9 cellular contexts compared by ENCODE assay signal in the genomic region with DNA sequence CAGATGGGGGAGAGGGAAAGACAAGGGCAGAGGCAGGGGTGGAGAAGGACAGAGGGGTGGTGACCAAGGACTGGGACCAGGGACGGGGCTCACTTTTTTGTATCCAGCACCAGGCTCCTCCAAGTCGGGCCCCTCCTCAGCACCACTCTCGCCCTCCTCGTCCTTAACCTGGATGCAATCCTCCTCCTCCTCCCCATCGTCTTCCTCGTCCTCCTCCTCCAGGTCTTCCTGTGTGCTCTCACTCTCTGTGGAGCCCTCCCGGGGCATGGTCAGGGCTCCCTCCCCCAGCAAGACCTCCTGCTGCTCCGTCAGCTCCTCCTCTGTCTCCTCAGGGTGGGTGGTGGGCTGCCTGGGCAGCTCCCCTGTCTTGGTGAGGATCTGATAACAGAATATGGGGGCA. TPM values are rescaled to one million over a fixed set of nuclear protein-coding genes. Genes with fewer than 3 reads are reported as not detected.
DNase-seq lines count a peak whose midpoint lies in the region; ATAC-seq and TF ChIP-seq lines count a peak whose summit lies in the region.
"Had no signal": no experiment of that assay in that cellular context is flagged by ENCODE, and none has a peak within 500 bp of the region (broad histone marks: within the 10 kb centered on the region; RNA-seq: fewer than 3 reads in every experiment).

No MANE protein-coding gene starts in this region.

- H3K27me3 ChIP-seq in HCT116 (ENCODE audit: insufficient read depth, low read length) = no peaks in the 10 kb centered on the region
- H3K27me3 ChIP-seq: neutrophil had no signal

- no peak for ATAC-seq in HCT116

- peak overlapping the region; percentile 96 for H3K27ac Mint-ChIP-seq in neural crest cell (ENCODE audit: unreplicated experiment)

- no TSS peak for BruUV-seq in HCT116 (replicated peaks; lab: Mats Ljungman, UMichigan)

- TF ChIP-seq CTCF in HCT116 (IDR thresholded peaks at IDR 0.05 in 2 of 3, conservative IDR thresholded peaks at IDR 0.05 in 1 of 3; ENCODE audit: borderline replicate concordance in 1 of 3, insufficient read depth in 1 of 3, low read depth in 2 of 3, low read length in 2 of 3) (no peak), neural crest cell (conservative IDR thresholded peaks at IDR 0.05) (no peak)

- TF ChIP-seq POLR2A in HCT116 (IDR thresholded peaks at IDR 0.05; ENCODE audit: borderline replicate concordance, extremely low read depth, insufficient read depth, insufficient read length) = no peak

- no peaks in the 10 kb centered on the region for H4K20me1 ChIP-seq in HCT116 (ENCODE audit: insufficient read depth)

- no peaks in the 10 kb centered on the region for H3K27me3 Mint-ChIP-seq in neural crest cell (ENCODE audit: low read depth)

- no peaks in the 10 kb centered on the region for H3K9me2 ChIP-seq in HCT116 (ENCODE audit: insufficient read depth)

- intact Hi-C loops in HCT116 (cut with micrococcal nuclease) = no loop called here

- no peaks in the 10 kb centered on the region for H3K79me2 ChIP-seq in HCT116 (ENCODE audit: insufficient read depth, low read length)

- no peaks in the 10 kb centered on the region for H3K9me3 Mint-ChIP-seq in neural crest cell

- no peak overlapping the region for H2AFZ ChIP-seq in HCT116 (ENCODE audit: low read depth, low read length, poor library complexity, severe bottlenecking)

- H3K36me3 ChIP-seq in HCT116 (ENCODE audit: control insufficient read depth in 1 of 2, insufficient read depth in 2 of 2, low read length in 2 of 2) = peaks cover 0 to 4% of the 10 kb centered on the region in 2 experiments; a peak in 1 of 4 replicates

- H3K27ac ChIP-seq in HCT116 (ENCODE audit: low read depth, low read length) = peak overlapping the region; percentile 46
- H3K27ac ChIP-seq in angular gyrus (ENCODE audit: low read depth, low read length) = peak overlapping the region; percentile 0
- H3K27ac ChIP-seq: neutrophil had no signal

- H3K9ac ChIP-seq in HCT116 (ENCODE audit: low read length) = peak overlapping the region; percentile 48; the same call in 1 of the 2 replicates

- TF ChIP-seq RAD21 in HCT116 (IDR thresholded peaks at IDR 0.05; ENCODE audit: low read depth) = no peak

- H3K36me3 Mint-ChIP-seq in neural crest cell (ENCODE audit: low read depth) = peaks cover 3% of the 10 kb centered on the region

- DNase-seq in HCT116 (ENCODE audit: low read depth, low spot score) (no peak), neural crest cell (ENCODE audit: low read depth, low spot score) (no peak), NCI-H345 (lab: John Stamatoyannopoulos, UW) (no peak), GF-D8 (lab: John Stamatoyannopoulos, UW) (no peak), T-helper 9 cell (no peak)
- DNase-seq: Karpas-422; NK-92 treated with Interleukin-12 subunit alpha and Interleukin-12 subunit beta, amount 100 ng/mL, for 24 hours had no signal

- POLR2A ChIA-PET in HCT116 (lab: Charles Lee) = interaction anchor here (1.0 to 1.3 kb wide), 3 partner anchors 9 to 51 kb away, joined by 3 read pairs; no protein-coding TSS in a partner anchor

- peaks cover 42% of the 10 kb centered on the region for H3K4me1 Mint-ChIP-seq in neural crest cell

- RAD21 ChIA-PET in HCT116 (lab: Charles Lee; ENCODE audit: low non-redundant PET in 1 of 2, low total read pairs in 2 of 2, uncharacterized antibody in 2 of 2, unreplicated experiment in 2 of 2) = interaction anchor here in 1 of 2 experiments (0.6 kb wide), 1 partner anchor 14 kb away, joined by 4 read pairs; no protein-coding TSS in a partner anchor

- H3K4me2 ChIP-seq in HCT116 (ENCODE audit: low read length) = peak overlapping the region; percentile 77

- H3K4me3 ChIP-seq in HCT116 (replicated peaks in 1 of 2; ENCODE audit: low read depth in 1 of 2, low read length in 2 of 2) = peak overlapping the region in 1 of 2 experiments; percentile 33; a peak in 1 of 4 replicates

- H3K4me1 ChIP-seq in HCT116 (ENCODE audit: control insufficient read depth in 1 of 2, insufficient read depth in 2 of 2, low read length in 2 of 2) = peaks cover 25 to 52% of the 10 kb centered on the region in 2 experiments

- CTCF ChIA-PET in HCT116 (lab: Charles Lee) = interaction anchor here (0.6 to 0.9 kb wide), 3 partner anchors 11 to 469 kb away, joined by 3 read pairs; no protein-coding TSS in a partner anchor

- no peaks in the 10 kb centered on the region for H3K9me3 ChIP-seq in HCT116 (ENCODE audit: control insufficient read depth in 1 of 2, insufficient read depth in 1 of 2, low read depth in 1 of 2, low read length in 2 of 2)
- H3K9me3 ChIP-seq: neutrophil had no signal

- H3K4me3 Mint-ChIP-seq in neural crest cell = peak overlapping the region; percentile 70

TF ChIP-seq in HCT116, 20 proteins besides CTCF, POLR2A, EP300 and RAD21:
- TF ChIP-seq JUND (IDR thresholded peaks at IDR 0.05) (no peak), SRF (IDR thresholded peaks at IDR 0.05; ENCODE audit: low read depth) (no peak), ELF1 (IDR thresholded peaks at IDR 0.05; ENCODE audit: borderline replicate concordance, low read depth) (no peak), EZH2phosphoT487 (IDR thresholded peaks at IDR 0.05; ENCODE audit: borderline replicate concordance) (no peak), CEBPB (IDR thresholded peaks at IDR 0.05; ENCODE audit: low read depth) (no peak), CBX3 (IDR thresholded peaks at IDR 0.05; ENCODE audit: low read depth) (no peak), SIN3A (IDR thresholded peaks at IDR 0.05; ENCODE audit: low read depth) (no peak), YY1 (IDR thresholded peaks at IDR 0.05; ENCODE audit: extremely low read depth, insufficient replicate concordance, low read depth, low read length) (no peak), TCF7L2 (IDR thresholded peaks at IDR 0.05; ENCODE audit: borderline replicate concordance, extremely low read depth, insufficient read depth, insufficient read length) (no peak), EGR1 (IDR thresholded peaks at IDR 0.05; ENCODE audit: low read depth) (no peak), ZNF274 (IDR thresholded peaks at IDR 0.05; ENCODE audit: low read depth, low read length) (no peak), FOSL1 (IDR thresholded peaks at IDR 0.05; ENCODE audit: low read depth) (no peak)
- TF ChIP-seq, protein P1, sequence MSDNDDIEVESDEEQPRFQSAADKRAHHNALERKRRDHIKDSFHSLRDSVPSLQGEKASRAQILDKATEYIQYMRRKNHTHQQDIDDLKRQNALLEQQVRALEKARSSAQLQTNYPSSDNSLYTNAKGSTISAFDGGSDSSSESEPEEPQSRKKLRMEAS (IDR thresholded peaks at IDR 0.05) = no peak
- TF ChIP-seq, protein P2, sequence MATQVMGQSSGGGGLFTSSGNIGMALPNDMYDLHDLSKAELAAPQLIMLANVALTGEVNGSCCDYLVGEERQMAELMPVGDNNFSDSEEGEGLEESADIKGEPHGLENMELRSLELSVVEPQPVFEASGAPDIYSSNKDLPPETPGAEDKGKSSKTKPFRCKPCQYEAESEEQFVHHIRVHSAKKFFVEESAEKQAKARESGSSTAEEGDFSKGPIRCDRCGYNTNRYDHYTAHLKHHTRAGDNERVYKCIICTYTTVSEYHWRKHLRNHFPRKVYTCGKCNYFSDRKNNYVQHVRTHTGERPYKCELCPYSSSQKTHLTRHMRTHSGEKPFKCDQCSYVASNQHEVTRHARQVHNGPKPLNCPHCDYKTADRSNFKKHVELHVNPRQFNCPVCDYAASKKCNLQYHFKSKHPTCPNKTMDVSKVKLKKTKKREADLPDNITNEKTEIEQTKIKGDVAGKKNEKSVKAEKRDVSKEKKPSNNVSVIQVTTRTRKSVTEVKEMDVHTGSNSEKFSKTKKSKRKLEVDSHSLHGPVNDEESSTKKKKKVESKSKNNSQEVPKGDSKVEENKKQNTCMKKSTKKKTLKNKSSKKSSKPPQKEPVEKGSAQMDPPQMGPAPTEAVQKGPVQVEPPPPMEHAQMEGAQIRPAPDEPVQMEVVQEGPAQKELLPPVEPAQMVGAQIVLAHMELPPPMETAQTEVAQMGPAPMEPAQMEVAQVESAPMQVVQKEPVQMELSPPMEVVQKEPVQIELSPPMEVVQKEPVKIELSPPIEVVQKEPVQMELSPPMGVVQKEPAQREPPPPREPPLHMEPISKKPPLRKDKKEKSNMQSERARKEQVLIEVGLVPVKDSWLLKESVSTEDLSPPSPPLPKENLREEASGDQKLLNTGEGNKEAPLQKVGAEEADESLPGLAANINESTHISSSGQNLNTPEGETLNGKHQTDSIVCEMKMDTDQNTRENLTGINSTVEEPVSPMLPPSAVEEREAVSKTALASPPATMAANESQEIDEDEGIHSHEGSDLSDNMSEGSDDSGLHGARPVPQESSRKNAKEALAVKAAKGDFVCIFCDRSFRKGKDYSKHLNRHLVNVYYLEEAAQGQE (IDR thresholded peaks at IDR 0.05; ENCODE audit: low read depth) = no peak
- TF ChIP-seq, protein P3, sequence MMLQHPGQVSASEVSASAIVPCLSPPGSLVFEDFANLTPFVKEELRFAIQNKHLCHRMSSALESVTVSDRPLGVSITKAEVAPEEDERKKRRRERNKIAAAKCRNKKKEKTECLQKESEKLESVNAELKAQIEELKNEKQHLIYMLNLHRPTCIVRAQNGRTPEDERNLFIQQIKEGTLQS (IDR thresholded peaks at IDR 0.05) = no peak
- TF ChIP-seq, protein P4, sequence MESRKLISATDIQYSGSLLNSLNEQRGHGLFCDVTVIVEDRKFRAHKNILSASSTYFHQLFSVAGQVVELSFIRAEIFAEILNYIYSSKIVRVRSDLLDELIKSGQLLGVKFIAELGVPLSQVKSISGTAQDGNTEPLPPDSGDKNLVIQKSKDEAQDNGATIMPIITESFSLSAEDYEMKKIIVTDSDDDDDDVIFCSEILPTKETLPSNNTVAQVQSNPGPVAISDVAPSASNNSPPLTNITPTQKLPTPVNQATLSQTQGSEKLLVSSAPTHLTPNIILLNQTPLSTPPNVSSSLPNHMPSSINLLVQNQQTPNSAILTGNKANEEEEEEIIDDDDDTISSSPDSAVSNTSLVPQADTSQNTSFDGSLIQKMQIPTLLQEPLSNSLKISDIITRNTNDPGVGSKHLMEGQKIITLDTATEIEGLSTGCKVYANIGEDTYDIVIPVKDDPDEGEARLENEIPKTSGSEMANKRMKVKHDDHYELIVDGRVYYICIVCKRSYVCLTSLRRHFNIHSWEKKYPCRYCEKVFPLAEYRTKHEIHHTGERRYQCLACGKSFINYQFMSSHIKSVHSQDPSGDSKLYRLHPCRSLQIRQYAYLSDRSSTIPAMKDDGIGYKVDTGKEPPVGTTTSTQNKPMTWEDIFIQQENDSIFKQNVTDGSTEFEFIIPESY (IDR thresholded peaks at IDR 0.05; ENCODE audit: extremely low read depth, insufficient replicate concordance, low read length) = no peak

RNA-seq across cellular contexts. Expression of a gene that starts 16.8 kb away (rescaled TPM):
- total RNA-seq in HCT116 (2021; ENCODE audit: unreplicated experiment) (50.6 TPM), neural crest cell (81.1 and 88.6 TPM in 2 replicates)
- polyA plus RNA-seq in HCT116 (2012) = 67.8 and 69.6 TPM in 2 replicates

RNA-seq across cellular contexts. Expression of a gene that starts 20.8 kb away (rescaled TPM):
- total RNA-seq in HCT116 (2021; ENCODE audit: unreplicated experiment) (99.6 TPM), neural crest cell (59.7 and 60.9 TPM in 2 replicates)
- polyA plus RNA-seq in HCT116 (2012) = 44.3 and 45.4 TPM in 2 replicates

RNA-seq across cellular contexts. Expression of a gene that starts 36.1 kb away (rescaled TPM):
- total RNA-seq in HCT116 (2021; ENCODE audit: unreplicated experiment) = 32.9 TPM
- 51.0 and 68.2 TPM in 2 replicates for polyA plus RNA-seq in HCT116 (2012)
- 27.1 and 27.2 TPM in 2 replicates for total RNA-seq in neural crest cell

RNA-seq across cellular contexts. Expression of a gene that starts 54.4 kb away (rescaled TPM):
- total RNA-seq in HCT116 (2021; ENCODE audit: unreplicated experiment) (14.3 TPM), neural crest cell (22.1 and 23.3 TPM in 2 replicates)
- polyA plus RNA-seq in HCT116 (2012) = 8.5 and 11.7 TPM in 2 replicates
